17 cellular contexts compared by ENCODE assay signal in genomic region chr4:2940267-2941137, GRCh38. TPM values are rescaled to one million over a fixed set of nuclear protein-coding genes. Genes with fewer than 3 reads are reported as not detected.
DNase-seq lines count a peak whose midpoint lies in the region; ATAC-seq and TF ChIP-seq lines count a peak whose summit lies in the region.
"Had no signal": no experiment of that assay in that cellular context is flagged by ENCODE, and none has a peak within 500 bp of the region (broad histone marks: within the 10 kb centered on the region; RNA-seq: fewer than 3 reads in every experiment).

No MANE protein-coding gene starts in this region.

- 88 to 92% methylated on average over 20 to 21 of the region's 29 CpGs for WGBS in esophagus squamous epithelium, 2 donors

- H3K4me1 ChIP-seq in osteoblast (ENCODE audit: insufficient read depth, low read length), result peaks cover 22% of the 10 kb centered on the region
- peaks cover 17 to 49% (median 19%) of the 10 kb centered on the region in 3 donors for H3K4me1 ChIP-seq in esophagus squamous epithelium

- peaks cover 73% of the 10 kb centered on the region for H3K4me1 Mint-ChIP-seq in activated naive CD8-positive, alpha-beta T cell treated with anti-CD3 and anti-CD28 coated beads, Interleukin-2, amount 50 U/mL, for 24 hours

- H3K9me3 ChIP-seq in osteoblast (ENCODE audit: low read depth, low read length) (no peaks in the 10 kb centered on the region), esophagus squamous epithelium (no peaks in the 10 kb centered on the region)
- H3K9me3 ChIP-seq: prostate gland had no signal

- H3K36me3 Mint-ChIP-seq in activated naive CD8-positive, alpha-beta T cell treated with anti-CD3 and anti-CD28 coated beads, Interleukin-2, amount 50 U/mL, for 24 hours (ENCODE audit: low read depth), result peaks cover 82% of the 10 kb centered on the region

- H2AFZ ChIP-seq in osteoblast (ENCODE audit: low read length), result no peak overlapping the region

- H3K27ac ChIP-seq in osteoblast (ENCODE audit: low read depth, low read length) (no peak overlapping the region), esophagus squamous epithelium (no peak overlapping the region)
- H3K27ac ChIP-seq: C4-2B, prostate gland, SK-N-MC, VCaP had no signal

- H3K4me3 Mint-ChIP-seq in activated naive CD8-positive, alpha-beta T cell treated with anti-CD3 and anti-CD28 coated beads, Interleukin-2, amount 50 U/mL, for 24 hours, result no peak overlapping the region
- H3K4me3 Mint-ChIP-seq: effector memory CD8-positive, alpha-beta T cell had no signal

- peaks cover 12% of the 10 kb centered on the region for H3K79me2 ChIP-seq in osteoblast (ENCODE audit: insufficient read depth, low read length)

- intact Hi-C loops in esophagus squamous epithelium (cut with DNase I), result no loop called here

- no peak overlapping the region for H3K4me2 ChIP-seq in osteoblast (ENCODE audit: insufficient read depth, low read length)

- peak; percentile 29 for DNase-seq in D341Med (ENCODE audit: low spot score)
- peak; percentile 49 for DNase-seq in H7
- DNase-seq in activated naive CD8-positive, alpha-beta T cell treated with anti-CD3 and anti-CD28 coated beads, Interleukin-2, amount 50 U/mL, for 24 hours, result no peak
- DNase-seq in osteoblast (ENCODE audit: insufficient read length, low spot score, missing footprints), result peak; percentile 69
- no peak for DNase-seq in mucosa of gallbladder (ENCODE audit: low spot score)
- no peak for DNase-seq in esophagus squamous epithelium (lab: John Stamatoyannopoulos, UW)
- no peak for DNase-seq in KG1 (lab: John Stamatoyannopoulos, UW)
- DNase-seq in retina, result no peak
- DNase-seq: effector memory CD8-positive, alpha-beta T cell; EL; foreskin melanocyte; midbrain had no signal

- TF ChIP-seq POLR2A in esophagus squamous epithelium (IDR thresholded peaks at IDR 0.05), result no peak

- no peak for TF ChIP-seq CTCF in osteoblast (IDR thresholded peaks at IDR 0.05; ENCODE audit: extremely low read depth, low read depth, low read length)
- TF ChIP-seq CTCF in esophagus squamous epithelium (IDR thresholded peaks at IDR 0.05), result no peak

- H3K9me3 Mint-ChIP-seq in activated naive CD8-positive, alpha-beta T cell treated with anti-CD3 and anti-CD28 coated beads, Interleukin-2, amount 50 U/mL, for 24 hours, result no peaks in the 10 kb centered on the region
- H3K9me3 Mint-ChIP-seq: activated T-helper 2 cell treated with anti-CD3 and anti-CD28 coated beads, Interferon-gamma antibody, Interleukin-2, Interleukin-4, amounts not matched to agents 10 μg/mL and 5 μg/mL and 100 μg/mL, durations not matched to agents 14 hours and 24 hours and 36 hours; effector memory CD8-positive, alpha-beta T cell had no signal

- H3K27me3 ChIP-seq in H7 (ENCODE audit: control insufficient read depth, insufficient read depth, low read length) (no peaks in the 10 kb centered on the region), osteoblast (ENCODE audit: insufficient read depth, low read length) (no peaks in the 10 kb centered on the region), esophagus squamous epithelium (no peaks in the 10 kb centered on the region)

- H3K4me3 ChIP-seq in H7 (ENCODE audit: insufficient read depth, low read depth, low read length), result no peak overlapping the region
- no peak overlapping the region for H3K4me3 ChIP-seq in osteoblast (ENCODE audit: insufficient read depth, low read length)
- H3K4me3 ChIP-seq in esophagus squamous epithelium, result no peak overlapping the region
- H3K4me3 ChIP-seq: prostate gland, SK-N-MC had no signal

- H4K20me1 ChIP-seq in osteoblast (ENCODE audit: insufficient read depth, low read length), result peaks cover 24% of the 10 kb centered on the region

- ATAC-seq in activated naive CD8-positive, alpha-beta T cell treated with anti-CD3 and anti-CD28 coated beads, Interleukin-2, amount 50 U/mL, for 24 hours, result no peak
- ATAC-seq: effector memory CD8-positive, alpha-beta T cell had no signal

- peak overlapping the region; percentile 73 for H3K27ac Mint-ChIP-seq in activated naive CD8-positive, alpha-beta T cell treated with anti-CD3 and anti-CD28 coated beads, Interleukin-2, amount 50 U/mL, for 24 hours

- peaks cover 40% of the 10 kb centered on the region for H3K36me3 ChIP-seq in H7 (replicated peaks; ENCODE audit: control insufficient read depth, insufficient read depth, low read length)
- H3K36me3 ChIP-seq in osteoblast (ENCODE audit: insufficient read depth, low read length), result peaks cover 77% of the 10 kb centered on the region
- H3K36me3 ChIP-seq in esophagus squamous epithelium, result peaks cover 42 to 82% (median 55%) of the 10 kb centered on the region in 3 donors

- H3K27me3 Mint-ChIP-seq in activated naive CD8-positive, alpha-beta T cell treated with anti-CD3 and anti-CD28 coated beads, Interleukin-2, amount 50 U/mL, for 24 hours, result no peaks in the 10 kb centered on the region
- H3K27me3 Mint-ChIP-seq: effector memory CD8-positive, alpha-beta T cell had no signal

RNA-seq across cellular contexts. Expression of gene NOP14, which starts 22.7 kb away (rescaled TPM):
- 17.3 and 19.2 TPM in 2 replicates for total RNA-seq in H7 (2014; rRNA removed; shearing (Covaris generic))
- 24.2 and 30.0 TPM in 2 replicates for total RNA-seq in osteoblast
- total RNA-seq in mucosa of gallbladder, result 17.6 TPM
- total RNA-seq in esophagus squamous epithelium, result 10 to 100 TPM; 22.6 to 31.3 (median 24.7) TPM

RNA-seq across cellular contexts. Expression of gene GRK4, which starts 22.9 kb away (rescaled TPM):
- 0.48 and 1.9 TPM in 2 replicates for total RNA-seq in H7 (2014; rRNA removed; shearing (Covaris generic))
- 7.4 and 7.6 TPM in 2 replicates for total RNA-seq in osteoblast
- 7.3 TPM for total RNA-seq in mucosa of gallbladder
- 1 to 10 TPM; 2.9 to 5.5 (median 3.7) TPM for total RNA-seq in esophagus squamous epithelium

Comparison
In these comparisons a context has a peak if more than half of its experiments do, and no peak if none do; other contexts are left out.
1. DNase-seq: peak in D341Med (single experiment), H7 (single experiment) and osteoblast (single experiment); none in activated naive CD8-positive, alpha-beta T cell treated with anti-CD3 and anti-CD28 coated beads, Interleukin-2, amount 50 U/mL, for 24 hours (single experiment), mucosa of gallbladder (single experiment), esophagus squamous epithelium (single experiment), KG1 (single experiment) and retina (single experiment).